Comparison of ENCODE assay signal across 1 cellular context in genomic region chr4:38071801-38072567, GRCh38.
TF ChIP-seq lines count a peak whose summit lies in the region.

No MANE protein-coding gene starts in this region.

TF ChIP-seq in GM12878, 131 proteins besides CTCF, POLR2A, EP300 and RAD21 (continued from another document):
- TF ChIP-seq, protein P1, sequence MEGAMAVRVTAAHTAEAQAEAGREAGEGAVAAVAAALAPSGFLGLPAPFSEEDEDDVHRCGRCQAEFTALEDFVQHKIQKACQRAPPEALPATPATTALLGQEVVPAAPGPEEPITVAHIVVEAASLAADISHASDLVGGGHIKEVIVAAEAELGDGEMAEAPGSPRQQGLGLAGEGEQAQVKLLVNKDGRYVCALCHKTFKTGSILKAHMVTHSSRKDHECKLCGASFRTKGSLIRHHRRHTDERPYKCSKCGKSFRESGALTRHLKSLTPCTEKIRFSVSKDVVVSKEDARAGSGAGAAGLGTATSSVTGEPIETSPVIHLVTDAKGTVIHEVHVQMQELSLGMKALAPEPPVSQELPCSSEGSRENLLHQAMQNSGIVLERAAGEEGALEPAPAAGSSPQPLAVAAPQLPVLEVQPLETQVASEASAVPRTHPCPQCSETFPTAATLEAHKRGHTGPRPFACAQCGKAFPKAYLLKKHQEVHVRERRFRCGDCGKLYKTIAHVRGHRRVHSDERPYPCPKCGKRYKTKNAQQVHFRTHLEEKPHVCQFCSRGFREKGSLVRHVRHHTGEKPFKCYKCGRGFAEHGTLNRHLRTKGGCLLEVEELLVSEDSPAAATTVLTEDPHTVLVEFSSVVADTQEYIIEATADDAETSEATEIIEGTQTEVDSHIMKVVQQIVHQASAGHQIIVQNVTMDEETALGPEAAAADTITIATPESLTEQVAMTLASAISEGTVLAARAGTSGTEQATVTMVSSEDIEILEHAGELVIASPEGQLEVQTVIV (IDR thresholded peaks at IDR 0.05; ENCODE audit: borderline replicate concordance, partially characterized antibody), result no peak
- TF ChIP-seq EZH2 (IDR thresholded peaks at IDR 0.05; ENCODE audit: borderline replicate concordance, control insufficient read depth, low read depth, low read length), result no peak
- no peak for TF ChIP-seq SREBF2 (IDR thresholded peaks at IDR 0.05; ENCODE audit: low read length)
- TF ChIP-seq, protein P2, sequence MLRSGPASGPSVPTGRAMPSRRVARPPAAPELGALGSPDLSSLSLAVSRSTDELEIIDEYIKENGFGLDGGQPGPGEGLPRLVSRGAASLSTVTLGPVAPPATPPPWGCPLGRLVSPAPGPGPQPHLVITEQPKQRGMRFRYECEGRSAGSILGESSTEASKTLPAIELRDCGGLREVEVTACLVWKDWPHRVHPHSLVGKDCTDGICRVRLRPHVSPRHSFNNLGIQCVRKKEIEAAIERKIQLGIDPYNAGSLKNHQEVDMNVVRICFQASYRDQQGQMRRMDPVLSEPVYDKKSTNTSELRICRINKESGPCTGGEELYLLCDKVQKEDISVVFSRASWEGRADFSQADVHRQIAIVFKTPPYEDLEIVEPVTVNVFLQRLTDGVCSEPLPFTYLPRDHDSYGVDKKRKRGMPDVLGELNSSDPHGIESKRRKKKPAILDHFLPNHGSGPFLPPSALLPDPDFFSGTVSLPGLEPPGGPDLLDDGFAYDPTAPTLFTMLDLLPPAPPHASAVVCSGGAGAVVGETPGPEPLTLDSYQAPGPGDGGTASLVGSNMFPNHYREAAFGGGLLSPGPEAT (IDR thresholded peaks at IDR 0.05; ENCODE audit: low read depth), result no peak
